Comparison of ENCODE assay signal across 10 cellular contexts in the genomic region with DNA sequence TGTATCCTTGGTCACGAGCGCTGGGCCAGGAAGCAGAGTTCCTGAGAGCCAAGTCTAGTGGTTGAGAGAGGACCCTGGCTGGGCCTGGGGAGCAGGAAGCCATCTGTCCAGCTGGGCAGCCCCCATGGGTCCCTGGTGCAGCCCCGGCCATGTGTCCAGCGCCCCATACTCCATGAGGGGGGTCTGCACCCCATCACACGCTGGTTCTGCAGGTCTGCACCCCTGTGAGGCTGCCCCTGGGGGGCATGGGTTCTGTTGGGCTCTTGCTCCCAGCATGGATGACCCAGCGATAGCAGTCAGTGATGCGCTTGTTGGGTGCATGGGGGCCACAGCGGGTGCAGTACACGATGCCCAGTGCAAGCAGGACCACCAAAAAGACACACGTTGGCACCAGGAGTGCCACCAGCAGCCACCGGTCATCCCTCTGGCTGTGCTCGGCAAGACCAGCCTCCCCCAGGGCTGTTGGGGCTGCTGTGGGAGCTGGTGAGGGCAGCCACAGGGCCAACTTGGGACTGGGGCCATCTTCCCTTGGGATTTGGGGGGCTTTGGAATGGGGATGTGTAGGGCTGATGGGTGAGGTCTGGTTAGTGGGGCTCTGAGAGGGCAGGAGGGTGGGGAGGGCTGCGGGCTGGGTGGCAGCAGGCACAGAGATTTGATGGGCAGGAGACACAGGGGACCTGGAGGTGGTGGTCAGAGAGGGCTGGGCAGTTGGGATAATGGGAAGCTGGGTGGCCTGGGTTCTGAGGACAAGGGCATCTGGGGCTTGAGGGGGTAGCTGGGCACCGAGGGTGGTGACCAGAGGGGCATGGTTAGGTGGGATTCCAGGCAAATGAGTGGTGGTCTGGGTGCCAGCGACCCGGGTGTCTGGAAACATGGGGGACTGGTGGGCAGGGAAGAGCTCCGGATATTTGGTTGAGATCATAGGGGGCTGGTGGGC. TPM values are rescaled to one million over a fixed set of nuclear protein-coding genes. Genes with fewer than 3 reads are reported as not detected.
A peak's percentile ranks its signal among the peaks of the same experiment; 100 is the strongest.
DNase-seq lines count a peak whose midpoint lies in the region; ATAC-seq and TF ChIP-seq lines count a peak whose summit lies in the region.
"Had no signal": no experiment of that assay in that cellular context is flagged by ENCODE, and none has a peak within 500 bp of the region (broad histone marks: within the 10 kb centered on the region; RNA-seq: fewer than 3 reads in every experiment).

No MANE protein-coding gene starts in this region.

- H3K4me1 ChIP-seq in CD8-positive, alpha-beta memory T cell (ENCODE audit: insufficient read depth, low read length): peaks cover 59% of the 10 kb centered on the region
- peaks cover 0 to 61% of the 10 kb centered on the region in 2 donors for H3K4me1 ChIP-seq in right atrium auricular region
- peaks cover 43% of the 10 kb centered on the region for H3K4me1 ChIP-seq in smooth muscle cell (ENCODE audit: low read depth)

- H3K27me3 ChIP-seq in CD8-positive, alpha-beta memory T cell (ENCODE audit: insufficient read depth, low read length, poor library complexity, severe bottlenecking): no peaks in the 10 kb centered on the region
- H3K27me3 ChIP-seq in right atrium auricular region (no peaks in the 10 kb centered on the region), smooth muscle cell (ENCODE audit: low read depth) (no peaks in the 10 kb centered on the region)

- peaks cover 0 to 3% (median 0%) of the 10 kb centered on the region in 3 donors for H3K36me3 Mint-ChIP-seq in CD8-positive, alpha-beta memory T cell
- peaks cover 36% of the 10 kb centered on the region for H3K36me3 Mint-ChIP-seq in activated CD8-positive, alpha-beta T cell treated with anti-CD3 and anti-CD28 coated beads, Interleukin-2, amount 10 ng/mL, durations not matched to agents 7 days and 5 days (ENCODE audit: low read depth)

- POLR2A ChIA-PET in CD8-positive, alpha-beta memory T cell (lab: Charles Lee): interaction anchor here (0.6 to 1.1 kb wide), 4 partner anchors 20 to 131 kb away, joined by 3 read pairs; partner anchors contain the start of gene YIF1A
- POLR2A ChIA-PET in activated CD8-positive, alpha-beta T cell treated with anti-CD3 and anti-CD28 coated beads, Interleukin-2, amount 10 ng/mL, durations not matched to agents 7 days and 5 days (lab: Charles Lee): interaction anchor here (0.6 to 3.9 kb wide), 11 partner anchors 9 to 243 kb away, joined by 3 to 33 read pairs (median 5); partner anchors contain the start of genes B4GAT1, BRMS1, RIN1 and SLC29A2

- H3K4me3 ChIP-seq in CD8-positive, alpha-beta memory T cell (ENCODE audit: low read length): no peak overlapping the region
- H3K4me3 ChIP-seq in right atrium auricular region: peak overlapping the region; percentile 33 to 58
- H3K4me3 ChIP-seq in smooth muscle cell: peak overlapping the region; percentile 47

- H3K9me3 ChIP-seq in CD8-positive, alpha-beta memory T cell (ENCODE audit: low read length): no peaks in the 10 kb centered on the region
- H3K9me3 ChIP-seq in right atrium auricular region (no peaks in the 10 kb centered on the region), smooth muscle cell (replicated peaks; ENCODE audit: low read depth) (no peaks in the 10 kb centered on the region)

- peaks cover 28% of the 10 kb centered on the region for H3K79me2 ChIP-seq in smooth muscle cell (ENCODE audit: low read depth)

- no peak overlapping the region for H3K27ac ChIP-seq in CD8-positive, alpha-beta memory T cell (ENCODE audit: low read depth, low read length)
- H3K27ac ChIP-seq in right atrium auricular region (peak overlapping the region; percentile 90 to 94), smooth muscle cell (ENCODE audit: low read depth) (peak overlapping the region; percentile 97)

- no peak for TF ChIP-seq CTCF in right atrium auricular region (IDR thresholded peaks at IDR 0.05)
- TF ChIP-seq CTCF in smooth muscle cell (IDR thresholded peaks at IDR 0.05; ENCODE audit: borderline replicate concordance, insufficient read depth, poor library complexity, severe bottlenecking): no peak

- peak overlapping the region; percentile 81 for H3K9ac ChIP-seq in smooth muscle cell (ENCODE audit: low read depth)

- WGBS in smooth muscle cell (ENCODE audit: low lambda C conversion rate): 86% methylated on average over 17 of the region's 17 CpGs

- peak overlapping the region; percentile 61 to 93 (median 83) for H3K4me3 Mint-ChIP-seq in CD8-positive, alpha-beta memory T cell
- H3K4me3 Mint-ChIP-seq in activated CD8-positive, alpha-beta T cell treated with anti-CD3 and anti-CD28 coated beads, Interleukin-2, amount 10 ng/mL, durations not matched to agents 7 days and 5 days: peak overlapping the region; percentile 87

- peaks cover 44% of the 10 kb centered on the region for H3F3A ChIP-seq in smooth muscle cell (ENCODE audit: low read depth)

- H3K27ac Mint-ChIP-seq in CD8-positive, alpha-beta memory T cell: peak overlapping the region; percentile 89 to 98 (median 94)
- H3K27ac Mint-ChIP-seq in activated CD8-positive, alpha-beta T cell treated with anti-CD3 and anti-CD28 coated beads, Interleukin-2, amount 10 ng/mL, durations not matched to agents 7 days and 5 days: peak overlapping the region; percentile 99

- H4K20me1 ChIP-seq in smooth muscle cell (ENCODE audit: low read depth): peaks cover 4% of the 10 kb centered on the region

- H3K9me3 Mint-ChIP-seq in CD8-positive, alpha-beta memory T cell: no peaks in the 10 kb centered on the region
- peaks cover 8% of the 10 kb centered on the region for H3K9me3 Mint-ChIP-seq in activated CD8-positive, alpha-beta T cell treated with anti-CD3 and anti-CD28 coated beads, Interleukin-2, amount 10 ng/mL, durations not matched to agents 7 days and 5 days (ENCODE audit: insufficient read depth)

- H3K27me3 Mint-ChIP-seq in CD8-positive, alpha-beta memory T cell: peaks cover 0 to under 1% of the 10 kb centered on the region in 2 donors
- H3K27me3 Mint-ChIP-seq in activated CD8-positive, alpha-beta T cell treated with anti-CD3 and anti-CD28 coated beads, Interleukin-2, amount 10 ng/mL, durations not matched to agents 7 days and 5 days (ENCODE audit: low read depth): no peaks in the 10 kb centered on the region

- no peak for DNase-seq in CD8-positive, alpha-beta memory T cell
- DNase-seq in activated CD8-positive, alpha-beta T cell treated with anti-CD3 and anti-CD28 coated beads, Interleukin-2, amount 10 ng/mL, durations not matched to agents 7 days and 5 days: no peak
- DNase-seq in right atrium auricular region (ENCODE audit: low spot score) (no peak), smooth muscle cell (lab: John Stamatoyannopoulos, UW; ENCODE audit: unreplicated experiment) (no peak), kidney tubule cell (ENCODE audit: low spot score) (no peak), globus pallidus (ENCODE audit: low spot score) (no peak)
- no peak for DNase-seq in effector CD8-positive, alpha-beta T cell (lab: John Stamatoyannopoulos, UW)
- DNase-seq: KBM-7 had no signal

- H3K4me2 ChIP-seq in smooth muscle cell: peak overlapping the region; percentile 88

- no peak overlapping the region for H2AFZ ChIP-seq in smooth muscle cell (ENCODE audit: low read depth)

- CTCF ChIA-PET in CD8-positive, alpha-beta memory T cell (lab: Charles Lee): interaction anchor here (1.1 to 4.0 kb wide), 3 partner anchors 14 to 27 kb away, joined by 3 to 72 read pairs (median 4); partner anchors contain the start of gene BRMS1
- CTCF ChIA-PET in activated CD8-positive, alpha-beta T cell treated with anti-CD3 and anti-CD28 coated beads, Interleukin-2, amount 10 ng/mL, durations not matched to agents 7 days and 5 days (lab: Charles Lee): interaction anchor here (0.9 to 5.5 kb wide), 8 partner anchors 11 to 424 kb away, joined by 3 to 194 read pairs (median 6); partner anchors contain the start of genes CCDC85B, RIN1 and SLC29A2

- peaks cover 46 to 62% (median 52%) of the 10 kb centered on the region in 3 donors for H3K4me1 Mint-ChIP-seq in CD8-positive, alpha-beta memory T cell
- H3K4me1 Mint-ChIP-seq in activated CD8-positive, alpha-beta T cell treated with anti-CD3 and anti-CD28 coated beads, Interleukin-2, amount 10 ng/mL, durations not matched to agents 7 days and 5 days (ENCODE audit: low read depth): peaks cover 56% of the 10 kb centered on the region

- no peaks in the 10 kb centered on the region for H3K36me3 ChIP-seq in CD8-positive, alpha-beta memory T cell (ENCODE audit: insufficient read depth, low read length)
- H3K36me3 ChIP-seq in right atrium auricular region (no peaks in the 10 kb centered on the region), smooth muscle cell (ENCODE audit: low read depth) (no peaks in the 10 kb centered on the region)

- no peak for ATAC-seq in activated CD8-positive, alpha-beta T cell treated with anti-CD3 and anti-CD28 coated beads, Interleukin-2, amount 10 ng/mL, durations not matched to agents 7 days and 5 days
- ATAC-seq: sciatic nerve had no signal

RNA-seq across cellular contexts. Expression of gene CD248, which starts 2.0 kb away (rescaled TPM):
- total RNA-seq in CD8-positive, alpha-beta memory T cell: 1 to 10 TPM; 2.9 to 3.1 TPM
- 18.9 TPM for polyA plus RNA-seq in CD8-positive, alpha-beta memory T cell
- 10 to 100 TPM; 79.5 to 80.8 TPM for total RNA-seq in activated CD8-positive, alpha-beta T cell treated with anti-CD3 and anti-CD28 coated beads, Interleukin-2, amount 10 ng/mL, durations not matched to agents 7 days and 5 days
- 10 to 100 TPM in 1 of 2 donors, 1 to 10 TPM in 1; 7.6 to 10.7 TPM for total RNA-seq in right atrium auricular region
- total RNA-seq in smooth muscle cell: 29.0 and 35.5 TPM in 2 replicates
- 196 and 287 TPM in 2 replicates for polyA plus RNA-seq in smooth muscle cell
- total RNA-seq: SK-MEL-5 had no signal

RNA-seq across cellular contexts. Expression of gene RIN1, which starts 21.4 kb away (rescaled TPM):
- 1 to 10 TPM; 1.5 to 1.7 TPM for total RNA-seq in CD8-positive, alpha-beta memory T cell
- polyA plus RNA-seq in CD8-positive, alpha-beta memory T cell: 2.3 TPM
- 1 to 10 TPM; 1.3 TPM for total RNA-seq in activated CD8-positive, alpha-beta T cell treated with anti-CD3 and anti-CD28 coated beads, Interleukin-2, amount 10 ng/mL, durations not matched to agents 7 days and 5 days
- total RNA-seq in right atrium auricular region: 1 to 10 TPM; 1.0 to 5.9 TPM
- 7.5 and 18.0 TPM in 2 replicates for total RNA-seq in smooth muscle cell
- 15.3 and 18.3 TPM in 2 replicates for polyA plus RNA-seq in smooth muscle cell

RNA-seq across cellular contexts. Expression of gene TMEM151A, which starts 23.1 kb away (rescaled TPM):
- not detected for total RNA-seq in CD8-positive, alpha-beta memory T cell
- not detected for polyA plus RNA-seq in CD8-positive, alpha-beta memory T cell
- total RNA-seq in activated CD8-positive, alpha-beta T cell treated with anti-CD3 and anti-CD28 coated beads, Interleukin-2, amount 10 ng/mL, durations not matched to agents 7 days and 5 days: not detected
- 1 to 10 TPM; 1.4 to 5.5 TPM for total RNA-seq in right atrium auricular region
- total RNA-seq in smooth muscle cell: 0.18 TPM in 1 of 2 replicates, not detected in the other
- polyA plus RNA-seq in smooth muscle cell: 0.13 and 0.64 TPM in 2 replicates

RNA-seq across cellular contexts. Expression of gene YIF1A, which starts 25.9 kb away (rescaled TPM):
- 10 to 100 TPM; 96.5 to 97.3 TPM for total RNA-seq in CD8-positive, alpha-beta memory T cell
- polyA plus RNA-seq in CD8-positive, alpha-beta memory T cell: 61.7 TPM
- total RNA-seq in activated CD8-positive, alpha-beta T cell treated with anti-CD3 and anti-CD28 coated beads, Interleukin-2, amount 10 ng/mL, durations not matched to agents 7 days and 5 days: 10 to 100 TPM; 46.6 to 58.6 TPM
- total RNA-seq in right atrium auricular region: 100 to 1,000 TPM in 1 of 2 donors, 10 to 100 TPM in 1; 68.1 to 100 TPM
- total RNA-seq in smooth muscle cell: 110 and 195 TPM in 2 replicates
- 320 and 365 TPM in 2 replicates for polyA plus RNA-seq in smooth muscle cell

RNA-seq across cellular contexts. Expression of gene BRMS1, which starts 30.1 kb away (rescaled TPM):
- total RNA-seq in CD8-positive, alpha-beta memory T cell: 10 to 100 TPM; 66.1 to 66.5 TPM
- 76.4 TPM for polyA plus RNA-seq in CD8-positive, alpha-beta memory T cell
- 10 to 100 TPM; 53.2 to 57.1 TPM for total RNA-seq in activated CD8-positive, alpha-beta T cell treated with anti-CD3 and anti-CD28 coated beads, Interleukin-2, amount 10 ng/mL, durations not matched to agents 7 days and 5 days
- 10 to 100 TPM; 19.2 to 33.3 TPM for total RNA-seq in right atrium auricular region
- 22.7 and 23.8 TPM in 2 replicates for total RNA-seq in smooth muscle cell
- polyA plus RNA-seq in smooth muscle cell: 44.2 and 56.7 TPM in 2 replicates
